ENCODE assay signal across 13 cellular contexts in genomic region chr12:66627988-66628317, GRCh38.
"Had no signal": no experiment of that assay in that cellular context is flagged by ENCODE, and none has a peak within 500 bp of the region (broad histone marks: within the 10 kb centered on the region; RNA-seq: fewer than 3 reads in every experiment).

No MANE protein-coding gene starts in this region.

- H3K9me3 Mint-ChIP-seq: neural crest cell had no signal

- H3K9me3 ChIP-seq: adrenal gland, gastroesophageal sphincter, pancreas, thyroid gland, vagina had no signal

- H3K27ac ChIP-seq: adrenal gland, coronary artery, gastroesophageal sphincter, thyroid gland, vagina had no signal

- H3K27me3 ChIP-seq: adrenal gland, gastroesophageal sphincter, pancreas, thyroid gland, vagina had no signal

- H3K4me3 Mint-ChIP-seq: neural crest cell had no signal

- H3K36me3 ChIP-seq: adrenal gland, gastroesophageal sphincter, pancreas, thyroid gland, vagina had no signal

- DNase-seq: activated naive CD4-positive, alpha-beta T cell treated with anti-CD3 and anti-CD28 coated beads, Interleukin-2, amount 50 U/mL, for 16 hours; adrenal gland; central memory CD4-positive, alpha-beta T cell; effector CD4-positive, alpha-beta T cell; mesendoderm; pancreas; stimulated activated CD4-positive, alpha-beta T cell treated with anti-CD3 and anti-CD28 coated beads, Interleukin-4, amount 100 ng/mL, for 24 hours; thyroid gland had no signal

- H3K4me1 Mint-ChIP-seq: neural crest cell had no signal

- H3K4me3 ChIP-seq: adrenal gland, coronary artery, gastroesophageal sphincter, pancreas, thyroid gland, vagina had no signal

- H3K4me1 ChIP-seq: adrenal gland, thyroid gland, vagina had no signal

- ATAC-seq: activated CD4-positive, CD25-positive, alpha-beta regulatory T cell treated with anti-CD3 and anti-CD28 coated beads, Interleukin-2, amount 50 U/mL, for 24 hours; gastroesophageal sphincter had no signal
